ENCODE assay signal across 1 cellular context in the genomic region with DNA sequence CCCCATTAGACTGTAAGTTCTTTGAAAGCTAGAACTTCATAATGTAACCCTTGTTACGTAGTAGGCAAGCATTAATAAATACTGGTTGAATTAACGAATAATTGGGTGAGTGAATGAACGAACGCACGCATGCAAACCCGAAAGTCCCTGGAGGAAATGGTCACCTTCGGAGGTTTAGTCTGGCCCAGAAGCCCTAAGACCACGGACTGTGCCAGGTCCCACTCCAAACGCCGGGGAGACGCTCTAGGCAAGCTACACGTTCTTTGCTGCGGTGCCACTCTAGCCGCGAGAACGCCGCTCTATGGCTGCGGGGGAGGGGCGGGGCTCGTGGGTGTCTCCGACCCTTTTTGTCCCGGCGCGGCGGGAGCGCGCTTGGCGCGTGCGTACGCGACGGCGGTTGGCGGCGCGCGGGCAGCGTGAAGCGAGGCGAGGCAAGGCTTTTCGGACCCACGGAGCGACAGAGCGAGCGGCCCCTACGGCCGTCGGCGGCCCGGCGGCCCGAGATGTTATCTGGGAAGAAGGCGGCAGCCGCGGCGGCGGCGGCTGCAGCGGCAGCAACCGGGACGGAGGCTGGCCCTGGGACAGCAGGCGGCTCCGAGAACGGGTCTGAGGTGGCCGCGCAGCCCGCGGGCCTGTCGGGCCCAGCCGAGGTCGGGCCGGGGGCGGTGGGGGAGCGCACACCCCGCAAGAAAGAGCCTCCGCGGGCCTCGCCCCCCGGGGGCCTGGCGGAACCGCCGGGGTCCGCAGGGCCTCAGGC.
TF ChIP-seq lines count a peak whose summit lies in the region.

A gene (plus strand): TSS at position 375 of the 757 bp plus-strand sequence. CDS start 129 bp downstream, at position 504.

TF ChIP-seq in H1, 55 proteins besides CTCF, POLR2A, EP300 and RAD21 (continues in another document):
- TF ChIP-seq SIRT6 (IDR thresholded peaks at IDR 0.05; ENCODE audit: low read length) = no peak
- peak; percentile 56 for TF ChIP-seq TEAD4 (IDR thresholded peaks at IDR 0.05; ENCODE audit: low read depth, low read length)
- TF ChIP-seq RFX5 (IDR thresholded peaks at IDR 0.05; ENCODE audit: borderline replicate concordance, low read depth, low read length) = no peak
- TF ChIP-seq RXRA (IDR thresholded peaks at IDR 0.05; ENCODE audit: insufficient read depth, low read depth, low read length) = no peak
- TF ChIP-seq SP4 (IDR thresholded peaks at IDR 0.05; ENCODE audit: low read length) = no peak
- peak; percentile 82 for TF ChIP-seq RBBP5 (IDR thresholded peaks at IDR 0.05; ENCODE audit: borderline replicate concordance, low read depth, low read length)
- 0 out of 2 replicates have a peak, but pooled peaks have one; percentile 41 for TF ChIP-seq SUZ12 (IDR thresholded peaks at IDR 0.05; ENCODE audit: low read length)
- no peak for TF ChIP-seq POU5F1 (IDR thresholded peaks at IDR 0.05; ENCODE audit: low read depth, low read length)
- TF ChIP-seq KDM5A (IDR thresholded peaks at IDR 0.05; ENCODE audit: low read length) = peak; percentile 57; the same call in 1 of the 2 replicates
- TF ChIP-seq TAF1 (IDR thresholded peaks at IDR 0.05; ENCODE audit: low read depth, low read length) = peak; percentile 97
- TF ChIP-seq TBP (IDR thresholded peaks at IDR 0.05; ENCODE audit: low read depth, low read length) = peak; percentile 92
- TF ChIP-seq EZH2 (IDR thresholded peaks at IDR 0.05; ENCODE audit: low read depth, low read length, severe bottlenecking) = no peak
- peak; percentile 99 for TF ChIP-seq SP2 (IDR thresholded peaks at IDR 0.05; ENCODE audit: low read length)
- 0 out of 2 replicates have a peak, but pooled peaks have one; percentile 35 for TF ChIP-seq GABPA (IDR thresholded peaks at IDR 0.05; ENCODE audit: borderline replicate concordance, insufficient read depth, low read length)
- no peak for TF ChIP-seq JUN (IDR thresholded peaks at IDR 0.05; ENCODE audit: low read depth, low read length)
- TF ChIP-seq, protein P1, sequence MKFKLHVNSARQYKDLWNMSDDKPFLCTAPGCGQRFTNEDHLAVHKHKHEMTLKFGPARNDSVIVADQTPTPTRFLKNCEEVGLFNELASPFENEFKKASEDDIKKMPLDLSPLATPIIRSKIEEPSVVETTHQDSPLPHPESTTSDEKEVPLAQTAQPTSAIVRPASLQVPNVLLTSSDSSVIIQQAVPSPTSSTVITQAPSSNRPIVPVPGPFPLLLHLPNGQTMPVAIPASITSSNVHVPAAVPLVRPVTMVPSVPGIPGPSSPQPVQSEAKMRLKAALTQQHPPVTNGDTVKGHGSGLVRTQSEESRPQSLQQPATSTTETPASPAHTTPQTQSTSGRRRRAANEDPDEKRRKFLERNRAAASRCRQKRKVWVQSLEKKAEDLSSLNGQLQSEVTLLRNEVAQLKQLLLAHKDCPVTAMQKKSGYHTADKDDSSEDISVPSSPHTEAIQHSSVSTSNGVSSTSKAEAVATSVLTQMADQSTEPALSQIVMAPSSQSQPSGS (IDR thresholded peaks at IDR 0.05; ENCODE audit: low read length) = no peak
- 0 out of 2 replicates have a peak, but pooled peaks have one; percentile 27 for TF ChIP-seq NRF1 (IDR thresholded peaks at IDR 0.05; ENCODE audit: low read depth, low read length)
- peak; percentile 77 for TF ChIP-seq CHD2 (IDR thresholded peaks at IDR 0.05; ENCODE audit: low read length)
- TF ChIP-seq CTBP2 (IDR thresholded peaks at IDR 0.05; ENCODE audit: borderline replicate concordance, insufficient read depth, insufficient read length, low read length) = peak; percentile 71
- TF ChIP-seq TAF7 (optimal IDR thresholded peaks at IDR 0.05; ENCODE audit: borderline replicate concordance, low read depth, low read length) = peak; percentile 79
- no peak; the same call in 1 of the 2 replicates for TF ChIP-seq PHF8 (conservative IDR thresholded peaks at IDR 0.05; ENCODE audit: low read depth, low read length)
- TF ChIP-seq, protein P2, sequence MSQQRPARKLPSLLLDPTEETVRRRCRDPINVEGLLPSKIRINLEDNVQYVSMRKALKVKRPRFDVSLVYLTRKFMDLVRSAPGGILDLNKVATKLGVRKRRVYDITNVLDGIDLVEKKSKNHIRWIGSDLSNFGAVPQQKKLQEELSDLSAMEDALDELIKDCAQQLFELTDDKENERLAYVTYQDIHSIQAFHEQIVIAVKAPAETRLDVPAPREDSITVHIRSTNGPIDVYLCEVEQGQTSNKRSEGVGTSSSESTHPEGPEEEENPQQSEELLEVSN (IDR thresholded peaks at IDR 0.05) = peak; percentile 54
- TF ChIP-seq GTF2F1 (IDR thresholded peaks at IDR 0.05; ENCODE audit: borderline replicate concordance, low read depth, low read length) = peak; percentile 78; the same call in 1 of the 2 replicates
- no peak for TF ChIP-seq KDM1A (IDR thresholded peaks at IDR 0.05; ENCODE audit: borderline replicate concordance, low read length)
- peak; percentile 97 for TF ChIP-seq ASH2L (IDR thresholded peaks at IDR 0.05; ENCODE audit: low read length)
- TF ChIP-seq SRF (IDR thresholded peaks at IDR 0.05; ENCODE audit: low read depth, low read length) = no peak
- TF ChIP-seq KDM4A (IDR thresholded peaks at IDR 0.05; ENCODE audit: low read depth, low read length, severe bottlenecking) = peak; percentile 51
- TF ChIP-seq YY1 (IDR thresholded peaks at IDR 0.05; ENCODE audit: low read depth, low read length) = 0 out of 2 replicates have a peak, but pooled peaks have one; percentile 69
- peak; percentile 68 for TF ChIP-seq NANOG (IDR thresholded peaks at IDR 0.05; ENCODE audit: insufficient read depth, low read depth, low read length, poor library complexity, severe bottlenecking)
- TF ChIP-seq, protein P3, sequence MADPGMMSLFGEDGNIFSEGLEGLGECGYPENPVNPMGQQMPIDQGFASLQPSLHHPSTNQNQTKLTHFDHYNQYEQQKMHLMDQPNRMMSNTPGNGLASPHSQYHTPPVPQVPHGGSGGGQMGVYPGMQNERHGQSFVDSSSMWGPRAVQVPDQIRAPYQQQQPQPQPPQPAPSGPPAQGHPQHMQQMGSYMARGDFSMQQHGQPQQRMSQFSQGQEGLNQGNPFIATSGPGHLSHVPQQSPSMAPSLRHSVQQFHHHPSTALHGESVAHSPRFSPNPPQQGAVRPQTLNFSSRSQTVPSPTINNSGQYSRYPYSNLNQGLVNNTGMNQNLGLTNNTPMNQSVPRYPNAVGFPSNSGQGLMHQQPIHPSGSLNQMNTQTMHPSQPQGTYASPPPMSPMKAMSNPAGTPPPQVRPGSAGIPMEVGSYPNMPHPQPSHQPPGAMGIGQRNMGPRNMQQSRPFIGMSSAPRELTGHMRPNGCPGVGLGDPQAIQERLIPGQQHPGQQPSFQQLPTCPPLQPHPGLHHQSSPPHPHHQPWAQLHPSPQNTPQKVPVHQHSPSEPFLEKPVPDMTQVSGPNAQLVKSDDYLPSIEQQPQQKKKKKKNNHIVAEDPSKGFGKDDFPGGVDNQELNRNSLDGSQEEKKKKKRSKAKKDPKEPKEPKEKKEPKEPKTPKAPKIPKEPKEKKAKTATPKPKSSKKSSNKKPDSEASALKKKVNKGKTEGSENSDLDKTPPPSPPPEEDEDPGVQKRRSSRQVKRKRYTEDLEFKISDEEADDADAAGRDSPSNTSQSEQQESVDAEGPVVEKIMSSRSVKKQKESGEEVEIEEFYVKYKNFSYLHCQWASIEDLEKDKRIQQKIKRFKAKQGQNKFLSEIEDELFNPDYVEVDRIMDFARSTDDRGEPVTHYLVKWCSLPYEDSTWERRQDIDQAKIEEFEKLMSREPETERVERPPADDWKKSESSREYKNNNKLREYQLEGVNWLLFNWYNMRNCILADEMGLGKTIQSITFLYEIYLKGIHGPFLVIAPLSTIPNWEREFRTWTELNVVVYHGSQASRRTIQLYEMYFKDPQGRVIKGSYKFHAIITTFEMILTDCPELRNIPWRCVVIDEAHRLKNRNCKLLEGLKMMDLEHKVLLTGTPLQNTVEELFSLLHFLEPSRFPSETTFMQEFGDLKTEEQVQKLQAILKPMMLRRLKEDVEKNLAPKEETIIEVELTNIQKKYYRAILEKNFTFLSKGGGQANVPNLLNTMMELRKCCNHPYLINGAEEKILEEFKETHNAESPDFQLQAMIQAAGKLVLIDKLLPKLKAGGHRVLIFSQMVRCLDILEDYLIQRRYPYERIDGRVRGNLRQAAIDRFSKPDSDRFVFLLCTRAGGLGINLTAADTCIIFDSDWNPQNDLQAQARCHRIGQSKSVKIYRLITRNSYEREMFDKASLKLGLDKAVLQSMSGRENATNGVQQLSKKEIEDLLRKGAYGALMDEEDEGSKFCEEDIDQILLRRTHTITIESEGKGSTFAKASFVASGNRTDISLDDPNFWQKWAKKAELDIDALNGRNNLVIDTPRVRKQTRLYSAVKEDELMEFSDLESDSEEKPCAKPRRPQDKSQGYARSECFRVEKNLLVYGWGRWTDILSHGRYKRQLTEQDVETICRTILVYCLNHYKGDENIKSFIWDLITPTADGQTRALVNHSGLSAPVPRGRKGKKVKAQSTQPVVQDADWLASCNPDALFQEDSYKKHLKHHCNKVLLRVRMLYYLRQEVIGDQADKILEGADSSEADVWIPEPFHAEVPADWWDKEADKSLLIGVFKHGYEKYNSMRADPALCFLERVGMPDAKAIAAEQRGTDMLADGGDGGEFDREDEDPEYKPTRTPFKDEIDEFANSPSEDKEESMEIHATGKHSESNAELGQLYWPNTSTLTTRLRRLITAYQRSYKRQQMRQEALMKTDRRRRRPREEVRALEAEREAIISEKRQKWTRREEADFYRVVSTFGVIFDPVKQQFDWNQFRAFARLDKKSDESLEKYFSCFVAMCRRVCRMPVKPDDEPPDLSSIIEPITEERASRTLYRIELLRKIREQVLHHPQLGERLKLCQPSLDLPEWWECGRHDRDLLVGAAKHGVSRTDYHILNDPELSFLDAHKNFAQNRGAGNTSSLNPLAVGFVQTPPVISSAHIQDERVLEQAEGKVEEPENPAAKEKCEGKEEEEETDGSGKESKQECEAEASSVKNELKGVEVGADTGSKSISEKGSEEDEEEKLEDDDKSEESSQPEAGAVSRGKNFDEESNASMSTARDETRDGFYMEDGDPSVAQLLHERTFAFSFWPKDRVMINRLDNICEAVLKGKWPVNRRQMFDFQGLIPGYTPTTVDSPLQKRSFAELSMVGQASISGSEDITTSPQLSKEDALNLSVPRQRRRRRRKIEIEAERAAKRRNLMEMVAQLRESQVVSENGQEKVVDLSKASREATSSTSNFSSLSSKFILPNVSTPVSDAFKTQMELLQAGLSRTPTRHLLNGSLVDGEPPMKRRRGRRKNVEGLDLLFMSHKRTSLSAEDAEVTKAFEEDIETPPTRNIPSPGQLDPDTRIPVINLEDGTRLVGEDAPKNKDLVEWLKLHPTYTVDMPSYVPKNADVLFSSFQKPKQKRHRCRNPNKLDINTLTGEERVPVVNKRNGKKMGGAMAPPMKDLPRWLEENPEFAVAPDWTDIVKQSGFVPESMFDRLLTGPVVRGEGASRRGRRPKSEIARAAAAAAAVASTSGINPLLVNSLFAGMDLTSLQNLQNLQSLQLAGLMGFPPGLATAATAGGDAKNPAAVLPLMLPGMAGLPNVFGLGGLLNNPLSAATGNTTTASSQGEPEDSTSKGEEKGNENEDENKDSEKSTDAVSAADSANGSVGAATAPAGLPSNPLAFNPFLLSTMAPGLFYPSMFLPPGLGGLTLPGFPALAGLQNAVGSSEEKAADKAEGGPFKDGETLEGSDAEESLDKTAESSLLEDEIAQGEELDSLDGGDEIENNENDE (IDR thresholded peaks at IDR 0.05; ENCODE audit: insufficient replicate concordance, low read length) = no peak
- TF ChIP-seq SAP30 (IDR thresholded peaks at IDR 0.05; ENCODE audit: insufficient read depth, insufficient replicate concordance, low read length) = no peak
- TF ChIP-seq HDAC6 (IDR thresholded peaks at IDR 0.05; ENCODE audit: low read depth, low read length) = no peak
- peak; percentile 89 for TF ChIP-seq BACH1 (IDR thresholded peaks at IDR 0.05; ENCODE audit: low read length)
- TF ChIP-seq, protein P4, sequence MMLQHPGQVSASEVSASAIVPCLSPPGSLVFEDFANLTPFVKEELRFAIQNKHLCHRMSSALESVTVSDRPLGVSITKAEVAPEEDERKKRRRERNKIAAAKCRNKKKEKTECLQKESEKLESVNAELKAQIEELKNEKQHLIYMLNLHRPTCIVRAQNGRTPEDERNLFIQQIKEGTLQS (IDR thresholded peaks at IDR 0.05; ENCODE audit: insufficient read depth, low read depth, low read length) = no peak
- TF ChIP-seq SP1 (IDR thresholded peaks at IDR 0.05; ENCODE audit: low read depth, low read length) = peak; percentile 60; the same call in 1 of the 2 replicates
- TF ChIP-seq RNF2 (IDR thresholded peaks at IDR 0.05; ENCODE audit: borderline replicate concordance, low read depth, low read length, missing control alignments, poor library complexity, severe bottlenecking) = no peak
- TF ChIP-seq ZNF274 (IDR thresholded peaks at IDR 0.05; ENCODE audit: borderline replicate concordance, extremely low read depth, low read length) = no peak
- TF ChIP-seq CHD1 (IDR thresholded peaks at IDR 0.05; ENCODE audit: low read depth, low read length) = peak; percentile 51; the same call in 1 of the 2 replicates
- no peak; the same call in 1 of the 2 replicates for TF ChIP-seq BRCA1 (IDR thresholded peaks at IDR 0.05; ENCODE audit: low read depth, low read length)
- no peak for TF ChIP-seq MAFK (IDR thresholded peaks at IDR 0.05; ENCODE audit: low read depth, low read length)
- TF ChIP-seq JUND (IDR thresholded peaks at IDR 0.05; ENCODE audit: low read length) = no peak
- peak; percentile 71 to 96; a peak in 3 of 4 replicates for TF ChIP-seq HDAC2 (IDR thresholded peaks at IDR 0.05; ENCODE audit: borderline replicate concordance in 1 of 2, low read depth in 2 of 2, low read length in 2 of 2)
- no peak for TF ChIP-seq CBX8 (IDR thresholded peaks at IDR 0.05; ENCODE audit: borderline replicate concordance, low read depth, low read length)
- TF ChIP-seq POLR2AphosphoS5 (IDR thresholded peaks at IDR 0.05; ENCODE audit: low read depth, low read length) = peak; percentile 95
- TF ChIP-seq SIX5 (IDR thresholded peaks at IDR 0.05; ENCODE audit: low read depth, low read length) = no peak
- TF ChIP-seq TCF12 (IDR thresholded peaks at IDR 0.05; ENCODE audit: low read depth, low read length) = no peak
- no peak for TF ChIP-seq CEBPB (IDR thresholded peaks at IDR 0.05; ENCODE audit: low read depth, low read length)
- TF ChIP-seq CREB1 (IDR thresholded peaks at IDR 0.05) = peak; percentile 84
- TF ChIP-seq SIN3A (conservative IDR thresholded peaks at IDR 0.05 in 1 of 2, IDR thresholded peaks at IDR 0.05 in 1 of 2; ENCODE audit: low read depth in 1 of 2, low read length in 2 of 2) = peak; percentile 63 to 91; a peak in 3 of 4 replicates
- no peak for TF ChIP-seq FOSL1 (IDR thresholded peaks at IDR 0.05; ENCODE audit: insufficient read depth, low read depth, low read length)
- TF ChIP-seq BCL11A (IDR thresholded peaks at IDR 0.05; ENCODE audit: low read depth in 2 of 2, low read length in 2 of 2) = no peak
- TF ChIP-seq, protein P5, sequence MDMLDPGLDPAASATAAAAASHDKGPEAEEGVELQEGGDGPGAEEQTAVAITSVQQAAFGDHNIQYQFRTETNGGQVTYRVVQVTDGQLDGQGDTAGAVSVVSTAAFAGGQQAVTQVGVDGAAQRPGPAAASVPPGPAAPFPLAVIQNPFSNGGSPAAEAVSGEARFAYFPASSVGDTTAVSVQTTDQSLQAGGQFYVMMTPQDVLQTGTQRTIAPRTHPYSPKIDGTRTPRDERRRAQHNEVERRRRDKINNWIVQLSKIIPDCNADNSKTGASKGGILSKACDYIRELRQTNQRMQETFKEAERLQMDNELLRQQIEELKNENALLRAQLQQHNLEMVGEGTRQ (IDR thresholded peaks at IDR 0.05; ENCODE audit: low read length) = no peak
- TF ChIP-seq EGR1 (IDR thresholded peaks at IDR 0.05; ENCODE audit: borderline replicate concordance, low read depth, low read length) = peak; percentile 96
- TF ChIP-seq, protein P6, sequence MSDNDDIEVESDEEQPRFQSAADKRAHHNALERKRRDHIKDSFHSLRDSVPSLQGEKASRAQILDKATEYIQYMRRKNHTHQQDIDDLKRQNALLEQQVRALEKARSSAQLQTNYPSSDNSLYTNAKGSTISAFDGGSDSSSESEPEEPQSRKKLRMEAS (IDR thresholded peaks at IDR 0.05) = peak; percentile 92
